8 cellular contexts compared by ENCODE assay signal in genomic region chr12:2395352-2395977, GRCh38.
A peak's percentile ranks its signal among the peaks of the same experiment; 100 is the strongest.
DNase-seq lines count a peak whose midpoint lies in the region; ATAC-seq, FAIRE-seq and TF ChIP-seq lines count a peak whose summit lies in the region.

No MANE protein-coding gene starts in this region.

- H3K9ac ChIP-seq in mesendoderm (ENCODE audit: low read length) = no peak overlapping the region

- H3K4ac ChIP-seq in mesendoderm (ENCODE audit: low read depth, low read length) = no peak overlapping the region

- H2BK5ac ChIP-seq in mesendoderm (ENCODE audit: low read length) = no peak overlapping the region

- H3K4me2 ChIP-seq in mesendoderm (ENCODE audit: low read length) = no peak overlapping the region

- H3K27ac ChIP-seq in mesendoderm (ENCODE audit: low read depth, low read length) (no peak overlapping the region), upper lobe of left lung (peak overlapping the region in 2 of 4 donors; percentile 11 to 22)

- no CpG with 5 or more reads among the region's 8 CpGs for WGBS in mesendoderm (ENCODE audit: extremely low coverage, insufficient coverage, low lambda C conversion rate)
- 61 to 66% methylated on average over 8 of the region's 8 CpGs for WGBS in upper lobe of left lung, 2 donors

- DNase-seq in D721Med (ENCODE audit: insufficient read length, low spot score) = no peak
- DNase-seq in HK-2 (ENCODE audit: unreplicated experiment) = peak; percentile 36
- peak in 1 of 3 donors; percentile 21 for DNase-seq in T-helper 17 cell
- DNase-seq in dermis microvascular lymphatic vessel endothelial cell (ENCODE audit: low read depth in 2 of 2) = peak; percentile 12 to 41
- peak; percentile 83 for DNase-seq in mesendoderm
- DNase-seq in upper lobe of left lung = peak in 1 of 2 donors; percentile 47
- no peak for DNase-seq in dedifferentiated amniotic fluid mesenchymal stem cell (ENCODE audit: extremely low spot score)

- H4K5ac ChIP-seq in mesendoderm (ENCODE audit: low read length) = no peak overlapping the region

- no peaks in the 10 kb centered on the region for H3K4me1 Mint-ChIP-seq in T-helper 17 cell

- H2BK15ac ChIP-seq in mesendoderm (replicated peaks; ENCODE audit: low read depth) = no peak overlapping the region

- TF ChIP-seq EP300 in upper lobe of left lung (IDR thresholded peaks at IDR 0.05) = no peak

- H3K18ac ChIP-seq in mesendoderm (ENCODE audit: low read length) = no peak overlapping the region

- H2AK5ac ChIP-seq in mesendoderm (ENCODE audit: low read length) = no peak overlapping the region

- no peaks in the 10 kb centered on the region for H3K4me1 ChIP-seq in mesendoderm (ENCODE audit: control insufficient read depth, low read depth, low read length)
- H3K4me1 ChIP-seq in upper lobe of left lung = peaks cover 4 to 20% (median 18%) of the 10 kb centered on the region in 4 donors

- peaks cover under 1% of the 10 kb centered on the region for H3K36me3 Mint-ChIP-seq in T-helper 17 cell (ENCODE audit: low read depth)

- no peaks in the 10 kb centered on the region for H3K27me3 ChIP-seq in mesendoderm (ENCODE audit: insufficient read depth, low read length, poor library complexity)
- no peaks in the 10 kb centered on the region for H3K27me3 ChIP-seq in upper lobe of left lung

- no peak overlapping the region for H3K23ac ChIP-seq in mesendoderm (ENCODE audit: low read length)

- no peak overlapping the region for H3K4me3 Mint-ChIP-seq in T-helper 17 cell

- no peak overlapping the region for H2BK120ac ChIP-seq in mesendoderm (ENCODE audit: low read depth, low read length)

- no peak for FAIRE-seq in D721Med (lab: Jason Lieb, UNC)

- no peaks in the 10 kb centered on the region for H3K79me2 ChIP-seq in mesendoderm (ENCODE audit: control insufficient read depth, insufficient read depth, low read length)

- TF ChIP-seq CTCF in D721Med (IDR thresholded peaks at IDR 0.05; ENCODE audit: insufficient read depth, missing control alignments) = peak; percentile 73
- peak; percentile 48 to 79 (median 55) for TF ChIP-seq CTCF in upper lobe of left lung (IDR thresholded peaks at IDR 0.05)

- no peak for TF ChIP-seq POLR2A in upper lobe of left lung (IDR thresholded peaks at IDR 0.05)

- no peak overlapping the region for H3K27ac Mint-ChIP-seq in T-helper 17 cell

- H3K4me3 ChIP-seq in mesendoderm (ENCODE audit: low read length) (no peak overlapping the region), upper lobe of left lung (no peak overlapping the region)

- H3K56ac ChIP-seq in mesendoderm (ENCODE audit: low read length) = no peak overlapping the region

- peaks cover 26% of the 10 kb centered on the region for H3K27me3 Mint-ChIP-seq in T-helper 17 cell

- H3K79me1 ChIP-seq in mesendoderm (ENCODE audit: low read length) = no peaks in the 10 kb centered on the region

- H3K9me3 ChIP-seq in T-helper 17 cell (ENCODE audit: control insufficient read depth, low read length, poor library complexity, severe bottlenecking) (no peaks in the 10 kb centered on the region), upper lobe of left lung (no peaks in the 10 kb centered on the region)

- no peaks in the 10 kb centered on the region for H3K36me3 ChIP-seq in mesendoderm (ENCODE audit: control insufficient read depth, insufficient read depth, low read length)
- H3K36me3 ChIP-seq in upper lobe of left lung = no peaks in the 10 kb centered on the region

- ATAC-seq in T-helper 17 cell (peak; percentile 41), upper lobe of left lung (ENCODE audit: low FRiP score in 2 of 2) (peak in 1 of 2 donors; percentile 62), HG03469 (IDR thresholded peaks at IDR 0.05; ENCODE audit: unreplicated experiment) (no peak)

- H4K8ac ChIP-seq in mesendoderm (ENCODE audit: low read depth, low read length) = no peak overlapping the region

Comparison
In these comparisons a context has a peak if more than half of its experiments do, and no peak if none do; other contexts are left out.
1. DNase-seq: peak in HK-2 (single experiment), dermis microvascular lymphatic vessel endothelial cell (2 of 2) and mesendoderm (single experiment); none in D721Med (single experiment) and dedifferentiated amniotic fluid mesenchymal stem cell (single experiment).